In genomic region chr19:58154679-58155648, GRCh38 we compare ENCODE assay signal across 7 cellular contexts. TPM values are rescaled to one million over a fixed set of nuclear protein-coding genes. Genes with fewer than 3 reads are reported as not detected.
A peak's percentile ranks its signal among the peaks of the same experiment; 100 is the strongest.
DNase-seq lines count a peak whose midpoint lies in the region; ATAC-seq, FAIRE-seq and TF ChIP-seq lines count a peak whose summit lies in the region.

No MANE protein-coding gene starts in this region.

- intact Hi-C loops in colonic mucosa (cut with DNase I): loop anchor here (5.0 to 10.0 kb wide), 3 partner anchors 133 to 1760 kb away; partner anchors contain the start of genes ZNF582 and ZNF776

- H3K9ac ChIP-seq in colonic mucosa (ENCODE audit: low read depth in 2 of 2, low read length in 2 of 2): peak overlapping the region; percentile 84 to 98

- H3K27ac ChIP-seq in colonic mucosa: peak overlapping the region; percentile 70

- no peaks in the 10 kb centered on the region for H3K9me3 ChIP-seq in colonic mucosa

- no peaks in the 10 kb centered on the region for H3K4me1 ChIP-seq in colonic mucosa

- H3K4me3 ChIP-seq in colonic mucosa: peak overlapping the region; percentile 72

- DNase-seq in GM18507 (ENCODE audit: extremely low spot score, insufficient read length, low read depth) (peak; percentile 58), NCI-H2171 treated with DMSO at 0.1 percent for 48 hours (lab: John Stamatoyannopoulos, UW) (peak; percentile 86), colonic mucosa (peak; percentile 98), kidney tubule cell (ENCODE audit: low spot score) (peak; percentile 94)
- peak; percentile 98 for DNase-seq in activated CD4-positive, alpha-beta T cell treated with anti-CD3 and anti-CD28 coated beads for 48 hours
- peak; percentile 93 to 97 for DNase-seq in stimulated activated CD4-positive, alpha-beta T cell treated with anti-CD3 and anti-CD28 coated beads, Interleukin-15, amount 100 ng/mL, for 48 hours (ENCODE audit: low read depth in 2 of 2)

- no peaks in the 10 kb centered on the region for H3K36me3 ChIP-seq in colonic mucosa

- peak; percentile 36 for FAIRE-seq in GM18507 (lab: Jason Lieb, UNC)

- H3K27me3 ChIP-seq in colonic mucosa: no peaks in the 10 kb centered on the region

- peak; percentile 92 for TF ChIP-seq CTCF in colonic mucosa (IDR thresholded peaks at IDR 0.05)

- peak; percentile 59 for ATAC-seq in HG02981 (IDR thresholded peaks at IDR 0.05; ENCODE audit: unreplicated experiment)

RNA-seq across cellular contexts. Expression of gene ZNF329, which starts 4.4 kb away (rescaled TPM):
- 1 to 10 TPM; 3.9 to 5.9 TPM for total RNA-seq in colonic mucosa

RNA-seq across cellular contexts. Expression of gene ZNF274, which starts 27.9 kb away (rescaled TPM):
- total RNA-seq in colonic mucosa: 10 to 100 TPM; 16.3 to 17.1 TPM

RNA-seq across cellular contexts. Expression of gene ZSCAN18, which starts 56.9 kb away (rescaled TPM):
- 10 to 100 TPM; 17.1 to 22.9 TPM for total RNA-seq in colonic mucosa

Comparison
In these comparisons a context has a peak if more than half of its experiments do, and no peak if none do; other contexts are left out.
1. Peak in every context shown above with its lines: DNase-seq, ATAC-seq, H3K4me3 ChIP-seq and H3K27ac ChIP-seq.